16 cellular contexts compared by ENCODE assay signal in the genomic region with DNA sequence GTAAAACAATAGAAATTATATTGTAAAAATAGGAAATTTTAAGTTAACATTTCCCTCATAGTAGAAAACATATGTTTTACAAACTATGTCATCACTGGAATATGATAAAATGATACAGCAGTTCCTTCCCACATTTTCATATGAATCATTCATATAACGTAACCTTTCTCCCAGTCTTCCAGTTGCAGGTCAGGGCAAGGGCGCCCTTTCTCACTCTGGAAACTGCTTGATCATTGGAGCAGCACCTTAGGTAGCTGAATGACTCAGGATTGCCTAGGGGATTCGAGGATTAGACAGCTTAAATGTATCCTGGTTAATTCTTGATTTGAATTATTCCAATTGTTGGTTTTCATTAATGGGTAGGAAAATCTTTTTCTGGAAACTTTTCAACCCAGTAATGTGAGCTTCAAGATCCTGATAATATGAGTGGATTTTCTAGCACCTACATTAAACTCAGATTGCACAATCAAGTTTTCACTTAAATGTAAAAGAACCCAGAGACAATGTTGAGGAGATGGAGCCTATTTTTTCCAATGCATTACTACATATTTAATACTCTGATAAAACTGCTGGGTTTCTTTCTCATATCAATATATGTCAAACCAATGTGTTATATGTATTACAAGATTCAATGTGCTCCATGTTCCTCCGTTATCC. TPM values are rescaled to one million over a fixed set of nuclear protein-coding genes. Genes with fewer than 3 reads are reported as not detected.
DNase-seq lines count a peak whose midpoint lies in the region; ATAC-seq, FAIRE-seq and TF ChIP-seq lines count a peak whose summit lies in the region.
"Had no signal": no experiment of that assay in that cellular context is flagged by ENCODE, and none has a peak within 500 bp of the region (broad histone marks: within the 10 kb centered on the region; RNA-seq: fewer than 3 reads in every experiment).

No MANE protein-coding gene starts in this region.

- no peak overlapping the region for H3K14ac ChIP-seq in mesenchymal stem cell (ENCODE audit: low read length in 2 of 2)

- H3K27ac ChIP-seq in endothelial cell of umbilical vein (ENCODE audit: insufficient read depth, low read depth, low read length) (peak overlapping the region; percentile 52), mesenchymal stem cell (ENCODE audit: low read length, poor library complexity, severe bottlenecking) (no peak overlapping the region), Peyer's patch (no peak overlapping the region)
- H3K27ac ChIP-seq: colonic mucosa had no signal

- no peak overlapping the region for H3K18ac ChIP-seq in mesenchymal stem cell (ENCODE audit: low read depth in 1 of 2, low read length in 2 of 2)

- H3K4me3 ChIP-seq in endothelial cell of umbilical vein (replicated peaks in 1 of 3; ENCODE audit: insufficient read depth in 1 of 3, low read depth in 1 of 3, low read length in 3 of 3) (no peak overlapping the region), mesenchymal stem cell (ENCODE audit: insufficient read depth in 1 of 2, low read depth in 1 of 2, low read length in 2 of 2) (no peak overlapping the region), Peyer's patch (no peak overlapping the region)
- H3K4me3 ChIP-seq: colonic mucosa had no signal

- no peaks in the 10 kb centered on the region for H4K20me1 ChIP-seq in endothelial cell of umbilical vein (replicated peaks; ENCODE audit: control insufficient read depth, extremely low read depth, insufficient read depth, low read length)

- H3K23ac ChIP-seq in mesenchymal stem cell (ENCODE audit: low read length in 2 of 2): no peak overlapping the region

- no peak overlapping the region for H2BK5ac ChIP-seq in mesenchymal stem cell (ENCODE audit: low read depth, low read length, poor library complexity, severe bottlenecking)

- no peaks in the 10 kb centered on the region for H3K36me3 ChIP-seq in endothelial cell of umbilical vein (ENCODE audit: control insufficient read depth in 2 of 2, extremely low read depth in 1 of 2, insufficient read depth in 2 of 2, low read length in 2 of 2)
- no peaks in the 10 kb centered on the region for H3K36me3 ChIP-seq in mesenchymal stem cell (ENCODE audit: control insufficient read depth in 1 of 2, insufficient read depth in 2 of 2, low read depth in 1 of 2, low read length in 2 of 2)
- no peaks in the 10 kb centered on the region for H3K36me3 ChIP-seq in Peyer's patch
- H3K36me3 ChIP-seq: colonic mucosa had no signal

- intact Hi-C loops in endothelial cell of umbilical vein (cut with micrococcal nuclease): no loop called here

- no peak for TF ChIP-seq CTCF in endothelial cell of umbilical vein (IDR thresholded peaks at IDR 0.05; ENCODE audit: extremely low read depth in 1 of 2, insufficient read depth in 1 of 2, low read depth in 1 of 2, low read length in 2 of 2)
- no peak for TF ChIP-seq CTCF in Peyer's patch (IDR thresholded peaks at IDR 0.05)

- no peak overlapping the region for H2BK15ac ChIP-seq in mesenchymal stem cell (ENCODE audit: low read depth, poor library complexity, severe bottlenecking)

- H2AK5ac ChIP-seq in mesenchymal stem cell (ENCODE audit: low read length, severe bottlenecking): no peak overlapping the region

- peaks cover 27% of the 10 kb centered on the region for H3K4me1 ChIP-seq in endothelial cell of umbilical vein (ENCODE audit: control insufficient read depth, extremely low read depth, insufficient read depth, low read length)
- no peaks in the 10 kb centered on the region for H3K4me1 ChIP-seq in mesenchymal stem cell (ENCODE audit: control insufficient read depth, insufficient read depth, low read depth, low read length)
- no peaks in the 10 kb centered on the region for H3K4me1 ChIP-seq in Peyer's patch
- H3K4me1 ChIP-seq: colonic mucosa had no signal

- H3K9me1 ChIP-seq in endothelial cell of umbilical vein (replicated peaks; ENCODE audit: control insufficient read depth, extremely low read depth, insufficient read depth, low read length): no peaks in the 10 kb centered on the region

- no peak overlapping the region for H3K4ac ChIP-seq in mesenchymal stem cell (ENCODE audit: low read depth in 1 of 2, low read length in 2 of 2)

- H4K8ac ChIP-seq in mesenchymal stem cell (ENCODE audit: low read length): no peak overlapping the region

- peak; percentile 15 for FAIRE-seq in endothelial cell of umbilical vein (lab: Jason Lieb, UNC)

- no peak overlapping the region for H2BK12ac ChIP-seq in mesenchymal stem cell (ENCODE audit: low read length in 2 of 2)

- dilution Hi-C loops in endothelial cell of umbilical vein (cut with MboI; ENCODE audit: extremely low pct_ligation_motif_present, low sequenced_read_pairs): no loop called here

- no peaks in the 10 kb centered on the region for H3K27me3 ChIP-seq in endothelial cell of umbilical vein (ENCODE audit: control insufficient read depth in 2 of 2, insufficient read depth in 2 of 2, low read length in 2 of 2)
- H3K27me3 ChIP-seq in mesenchymal stem cell (ENCODE audit: control insufficient read depth in 1 of 2, insufficient read depth in 1 of 2, low read length in 2 of 2): no peaks in the 10 kb centered on the region
- H3K27me3 ChIP-seq in Peyer's patch: no peaks in the 10 kb centered on the region
- H3K27me3 ChIP-seq: colonic mucosa had no signal

- H4K91ac ChIP-seq in mesenchymal stem cell (ENCODE audit: low read length): no peak overlapping the region

- H3K4me2 ChIP-seq in endothelial cell of umbilical vein (ENCODE audit: insufficient read depth, low read length) (peak overlapping the region; percentile 47), mesenchymal stem cell (ENCODE audit: low read length, poor library complexity, severe bottlenecking) (no peak overlapping the region)

- DNase-seq in EL: peak; percentile 88
- peak; percentile 82 for DNase-seq in NCI-H460 (ENCODE audit: extremely low read depth, low read depth)
- peak; percentile 74 for DNase-seq in endothelial cell of umbilical vein (ENCODE audit: low read depth, low spot score)
- DNase-seq in mesenchymal stem cell: no peak
- DNase-seq in stimulated activated CD4-positive, alpha-beta T cell treated with anti-CD3 and anti-CD28 coated beads, Interleukin-4, amount 100 ng/mL, for 1 hour: no peak
- DNase-seq in Peyer's patch: no peak
- DNase-seq: activated naive CD4-positive, alpha-beta T cell treated with Interleukin-2 at 50 U/mL for 16 hours; CD4-positive, alpha-beta T cell; colonic mucosa; NCI-H345; occipital lobe; RPMI8226; T1000 had no signal

- POLR2A ChIA-PET in endothelial cell of umbilical vein (lab: Charles Lee): no interaction called here

- CTCF ChIA-PET in endothelial cell of umbilical vein (lab: Charles Lee): interaction anchor here (1.3 to 7.3 kb wide), 4 partner anchors 11 to 61 kb away, joined by 4 to 48 read pairs (median 4); no protein-coding TSS in a partner anchor

- no peak overlapping the region for H2BK120ac ChIP-seq in mesenchymal stem cell (ENCODE audit: low read depth, low read length)

- no peak for TF ChIP-seq POLR2A in endothelial cell of umbilical vein (IDR thresholded peaks at IDR 0.05; ENCODE audit: low read depth, low read length)
- no peak for TF ChIP-seq POLR2A in Peyer's patch (IDR thresholded peaks at IDR 0.05)

- no peak for ATAC-seq in HG02938 (IDR thresholded peaks at IDR 0.05; ENCODE audit: unreplicated experiment)
- ATAC-seq in GM21360 (IDR thresholded peaks at IDR 0.05; ENCODE audit: unreplicated experiment): no peak
- ATAC-seq: stimulated activated effector memory CD8-positive, alpha-beta T cell treated with anti-CD3 and anti-CD28 coated beads, Interleukin-12 subunit alpha, Interleukin-12 subunit beta, amount 100 ng/mL, for 72 hours had no signal

- H2AFZ ChIP-seq in endothelial cell of umbilical vein (ENCODE audit: low read depth, low read length): no peak overlapping the region
- H2AFZ ChIP-seq in mesenchymal stem cell (ENCODE audit: low read depth, low read length): no peak overlapping the region

- no peaks in the 10 kb centered on the region for H3K79me1 ChIP-seq in mesenchymal stem cell (replicated peaks; ENCODE audit: low read length, poor library complexity, severe bottlenecking)

- no peak overlapping the region for H3K9ac ChIP-seq in endothelial cell of umbilical vein (replicated peaks; ENCODE audit: extremely low read depth, insufficient read depth, low read length)
- peak overlapping the region; percentile 77 for H3K9ac ChIP-seq in mesenchymal stem cell (ENCODE audit: low read length)

- no TSS peak for BruUV-seq in endothelial cell of umbilical vein (replicated peaks; lab: Mats Ljungman, UMichigan)

- WGBS in mesenchymal stem cell: 85% methylated on average over 4 of the region's 4 CpGs

- no peaks in the 10 kb centered on the region for H3K79me2 ChIP-seq in endothelial cell of umbilical vein (ENCODE audit: control insufficient read depth, insufficient read depth, low read length)

- H3K9me3 ChIP-seq in endothelial cell of umbilical vein (replicated peaks; ENCODE audit: control insufficient read depth, insufficient read depth, low read length) (no peaks in the 10 kb centered on the region), mesenchymal stem cell (ENCODE audit: control insufficient read depth, low read length) (no peaks in the 10 kb centered on the region), Peyer's patch (no peaks in the 10 kb centered on the region)
- H3K9me3 ChIP-seq: colonic mucosa had no signal

TF ChIP-seq in endothelial cell of umbilical vein, 7 proteins besides CTCF, POLR2A, EP300 and RAD21 (continues in another document):
- TF ChIP-seq MYC (IDR thresholded peaks at IDR 0.05; ENCODE audit: low read depth, low read length) (no peak), JUN (IDR thresholded peaks at IDR 0.05; ENCODE audit: borderline replicate concordance, insufficient read depth, insufficient read length, low read depth) (peak; percentile 12), POLR2AphosphoS5 (IDR thresholded peaks at IDR 0.05; ENCODE audit: insufficient read depth, low read depth, low read length) (no peak), FOS (IDR thresholded peaks at IDR 0.05; ENCODE audit: borderline replicate concordance, insufficient read depth, low read length) (peak; percentile 69)

RNA-seq across cellular contexts. Expression of a gene that starts 32.6 kb away (rescaled TPM):
- 617 and 627 TPM in 2 replicates for total RNA-seq in NCI-H460 (2014; rRNA removed; shearing (Covaris generic))
- 490 and 549 TPM in 2 replicates for polyA plus RNA-seq in NCI-H460 (2014; cell fraction: nucleus; rRNA removed)
- total RNA-seq in endothelial cell of umbilical vein (525 and 578 TPM in 2 replicates), Peyer's patch (100 to 1,000 TPM in 1 of 4 donors, 10 to 100 TPM in 3; 13.5 to 223 (median 40.3) TPM)
- 313 and 403 TPM in 2 replicates for polyA plus RNA-seq in endothelial cell of umbilical vein
- polyA plus RNA-seq in endothelial cell of umbilical vein (2011; cell fraction: cytosol; rRNA removed): 739 and 850 TPM in 2 replicates
- 853 and 889 TPM in 2 replicates for polyA plus RNA-seq in endothelial cell of umbilical vein (2011; cell fraction: nucleus; rRNA removed)
- polyA plus RNA-seq in endothelial cell of umbilical vein (2012): 651 and 824 TPM in 2 replicates
- polyA minus RNA-seq in endothelial cell of umbilical vein: 346 and 389 TPM in 2 replicates
- polyA minus RNA-seq in endothelial cell of umbilical vein (2011; cell fraction: cytosol; rRNA and poly(A)+ RNA removed): 99.6 TPM
- polyA minus RNA-seq in endothelial cell of umbilical vein (2011; cell fraction: nucleus; rRNA and poly(A)+ RNA removed): 497 and 541 TPM in 2 replicates
- 429 TPM for polyA plus RNA-seq in mesenchymal stem cell (2013, experiment 1 of 2)
- 429 TPM for polyA plus RNA-seq in mesenchymal stem cell (2013, experiment 2 of 2)

Comparison
In these comparisons a context has a peak if more than half of its experiments do, and no peak if none do; other contexts are left out.
1. DNase-seq: peak in EL (single experiment), NCI-H460 (single experiment) and endothelial cell of umbilical vein (single experiment); none in mesenchymal stem cell (single experiment), stimulated activated CD4-positive, alpha-beta T cell treated with anti-CD3 and anti-CD28 coated beads, Interleukin-4, amount 100 ng/mL, for 1 hour (single experiment) and Peyer's patch (0 of 3).